9 cellular contexts compared by ENCODE assay signal in the genomic region with DNA sequence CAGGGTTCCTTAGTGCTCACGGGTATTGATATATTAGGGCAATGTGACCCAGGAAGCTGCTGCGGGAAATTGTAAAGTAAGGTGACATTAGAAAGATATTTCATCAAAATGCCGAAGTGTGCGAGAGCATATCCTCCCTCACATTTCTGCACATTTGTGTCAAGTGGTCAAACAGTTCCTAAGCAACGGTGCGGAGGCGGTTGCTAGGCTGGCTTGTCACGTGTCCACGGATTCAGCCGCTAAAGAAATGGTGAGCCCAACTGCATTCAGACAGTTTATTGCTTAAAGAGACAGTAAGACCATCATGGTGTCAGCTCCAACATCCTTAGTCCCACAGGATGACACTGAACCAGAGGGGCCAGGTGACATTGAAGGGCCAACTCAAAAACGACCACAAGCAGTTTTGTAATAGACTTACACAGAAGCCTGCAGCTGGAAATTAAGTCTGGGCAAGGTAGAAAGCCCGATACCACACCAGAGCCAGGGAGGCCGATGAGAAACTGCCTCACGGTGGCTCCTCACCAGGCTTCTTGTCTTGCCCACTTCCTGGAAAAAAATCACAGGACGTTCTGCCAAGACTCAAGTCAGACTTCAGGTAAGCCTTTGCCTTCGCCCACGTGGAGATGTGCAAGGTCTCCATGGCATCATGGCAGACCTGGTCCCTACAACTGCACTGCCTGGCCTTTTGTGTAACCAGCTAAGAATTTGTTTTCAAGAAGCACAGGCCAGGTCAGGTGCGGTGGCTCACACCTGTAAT. TPM values are rescaled to one million over a fixed set of nuclear protein-coding genes. Genes with fewer than 3 reads are reported as not detected.
DNase-seq lines count a peak whose midpoint lies in the region; ATAC-seq and TF ChIP-seq lines count a peak whose summit lies in the region.
"Had no signal": no experiment of that assay in that cellular context is flagged by ENCODE, and none has a peak within 500 bp of the region (broad histone marks: within the 10 kb centered on the region; RNA-seq: fewer than 3 reads in every experiment).

No MANE protein-coding gene starts in this region.

- no peak overlapping the region for H3K27ac Mint-ChIP-seq in H9
- H3K27ac Mint-ChIP-seq in immature natural killer cell = no peak overlapping the region
- H3K27ac Mint-ChIP-seq in stimulated activated memory B cell treated with anti-CD40 and anti-IgM and Interleukin-4, amounts not matched to agents 10 μg/mL and 1 μg/mL and 100 μg/mL, for 72 hours = no peak overlapping the region

- H2BK15ac ChIP-seq in H9 (ENCODE audit: low read depth, low read length) = no peak overlapping the region

- no peak overlapping the region for H3K27ac ChIP-seq in ACC112 (ENCODE audit: low read depth, low read length)
- no peak overlapping the region for H3K27ac ChIP-seq in H9 (ENCODE audit: insufficient read length, low read depth, low read length)
- H3K27ac ChIP-seq: VCaP had no signal

- H3K79me1 ChIP-seq in H9 (ENCODE audit: insufficient read depth, low read depth, low read length, poor library complexity, severe bottlenecking) = no peaks in the 10 kb centered on the region

- DNase-seq in H9 (no peak), RPMI7951 (ENCODE audit: low read depth) (peak; percentile 66), immature natural killer cell (peak; percentile 1 to 19 (median 4))

- peak overlapping the region; percentile 60 for H2AFZ ChIP-seq in ACC112 (ENCODE audit: low read length, unreplicated experiment)
- H2AFZ ChIP-seq in H9 (ENCODE audit: low read length) = no peak overlapping the region

- no peak overlapping the region for H3K4me2 ChIP-seq in H9 (ENCODE audit: insufficient read depth, insufficient read length, low read length)

- no peaks in the 10 kb centered on the region for H3K9me3 ChIP-seq in H9 (ENCODE audit: control insufficient read depth, low read depth, low read length)

- no peak overlapping the region for H2BK5ac ChIP-seq in H9 (ENCODE audit: insufficient read length, low read length)

- peaks cover 3 to 5% of the 10 kb centered on the region in 2 experiments for H3K4me1 Mint-ChIP-seq in H9
- H3K4me1 Mint-ChIP-seq in immature natural killer cell = no peaks in the 10 kb centered on the region
- no peaks in the 10 kb centered on the region for H3K4me1 Mint-ChIP-seq in stimulated activated memory B cell treated with anti-CD40 and anti-IgM and Interleukin-4, amounts not matched to agents 10 μg/mL and 1 μg/mL and 100 μg/mL, for 72 hours

- TF ChIP-seq CTCF in H9 (conservative IDR thresholded peaks at IDR 0.05) = no peak

- H3K27me3 Mint-ChIP-seq in H9 (ENCODE audit: low read depth) (peaks cover 3% of the 10 kb centered on the region; the same call in 1 of the 2 replicates), immature natural killer cell (ENCODE audit: low read depth in 3 of 3) (peaks cover 0 to under 1% (median 0%) of the 10 kb centered on the region in 3 donors)
- H3K27me3 Mint-ChIP-seq in stimulated activated memory B cell treated with anti-CD40 and anti-IgM and Interleukin-4, amounts not matched to agents 10 μg/mL and 1 μg/mL and 100 μg/mL, for 72 hours = no peaks in the 10 kb centered on the region

- no peak for ATAC-seq in HG03039 (IDR thresholded peaks at IDR 0.05; ENCODE audit: unreplicated experiment)
- ATAC-seq in GM18519 (IDR thresholded peaks at IDR 0.05; ENCODE audit: low FRiP score, unreplicated experiment) = no peak
- ATAC-seq in stimulated activated memory B cell treated with anti-CD40 and anti-IgM and Interleukin-4, amounts not matched to agents 10 μg/mL and 1 μg/mL and 100 μg/mL, for 72 hours = no peak
- no peak for ATAC-seq in HG02588 (IDR thresholded peaks at IDR 0.05; ENCODE audit: unreplicated experiment)

- no peak overlapping the region for H3K23ac ChIP-seq in H9 (ENCODE audit: insufficient read length, low read depth, low read length)

- no peak overlapping the region for H3K4ac ChIP-seq in H9 (ENCODE audit: low read depth, low read length)

- H3K4me3 Mint-ChIP-seq in H9 = no peak overlapping the region
- peak overlapping the region in 1 of 5 donors; percentile 20 for H3K4me3 Mint-ChIP-seq in immature natural killer cell
- no peak overlapping the region for H3K4me3 Mint-ChIP-seq in stimulated activated memory B cell treated with anti-CD40 and anti-IgM and Interleukin-4, amounts not matched to agents 10 μg/mL and 1 μg/mL and 100 μg/mL, for 72 hours

- H2BK20ac ChIP-seq in H9 (ENCODE audit: low read depth, low read length, poor library complexity, severe bottlenecking) = no peak overlapping the region

- no peak overlapping the region for H3K9ac ChIP-seq in H9 (ENCODE audit: extremely low read depth, insufficient read length, low read length)

- no peak overlapping the region for H3T11ph ChIP-seq in H9 (ENCODE audit: low read length)

- H3K9me3 Mint-ChIP-seq in H9 (peaks cover 36 to 47% of the 10 kb centered on the region in 2 experiments), immature natural killer cell (no peaks in the 10 kb centered on the region)
- no peaks in the 10 kb centered on the region for H3K9me3 Mint-ChIP-seq in stimulated activated memory B cell treated with anti-CD40 and anti-IgM and Interleukin-4, amounts not matched to agents 10 μg/mL and 1 μg/mL and 100 μg/mL, for 72 hours

- H3K79me2 ChIP-seq in ACC112 (ENCODE audit: control insufficient read depth, insufficient read depth, low read length, unreplicated experiment) (no peaks in the 10 kb centered on the region), H9 (ENCODE audit: insufficient read depth, low read length) (no peaks in the 10 kb centered on the region)

- no peak overlapping the region for H2BK120ac ChIP-seq in H9 (ENCODE audit: low read depth, low read length, poor library complexity, severe bottlenecking)

- H4K8ac ChIP-seq in H9 (replicated peaks; ENCODE audit: insufficient read length, low read depth, low read length) = no peak overlapping the region

- H3K14ac ChIP-seq in H9 (ENCODE audit: insufficient read depth, low read length) = no peak overlapping the region

- WGBS in H9 (ENCODE audit: extremely low coverage, insufficient read length, low lambda C conversion rate) = no CpG with 5 or more reads among the region's 18 CpGs

- no peak overlapping the region for H4K5ac ChIP-seq in H9 (ENCODE audit: insufficient read length, low read depth, low read length)

- H3K4me1 ChIP-seq in ACC112 (ENCODE audit: control insufficient read depth, insufficient read depth, low read length, unreplicated experiment) (peaks cover 12% of the 10 kb centered on the region), H9 (ENCODE audit: insufficient read depth, low read length) (no peaks in the 10 kb centered on the region)

- H3K56ac ChIP-seq in H9 (ENCODE audit: insufficient read length, low read depth, low read length) = no peak overlapping the region

- H3K27me3 ChIP-seq in ACC112 (ENCODE audit: insufficient read depth, low read length) = no peaks in the 10 kb centered on the region
- H3K27me3 ChIP-seq in H9 (ENCODE audit: insufficient read depth, low read length) = no peaks in the 10 kb centered on the region

- no peaks in the 10 kb centered on the region for H4K20me1 ChIP-seq in H9 (ENCODE audit: control insufficient read depth, insufficient read depth, insufficient read length)

- H3K4me3 ChIP-seq in ACC112 (ENCODE audit: low read depth, low read length) = peak overlapping the region; percentile 53

- H2AK5ac ChIP-seq in H9 (ENCODE audit: insufficient read length, low read length) = no peak overlapping the region

- H3K36me3 ChIP-seq in ACC112 (ENCODE audit: insufficient read depth, low read length) = no peaks in the 10 kb centered on the region

- peak overlapping the region; percentile 45 for H4K91ac ChIP-seq in H9 (ENCODE audit: insufficient read length, low read depth, low read length)

- H2BK12ac ChIP-seq in H9 (ENCODE audit: insufficient read length, low read depth, low read length) = no peak overlapping the region

- H3K36me3 Mint-ChIP-seq in H9 (ENCODE audit: insufficient read depth in 1 of 3, low read depth in 3 of 3) = peaks cover 0 to 5% (median 2%) of the 10 kb centered on the region in 3 experiments; a peak in 1 of 7 replicates
- H3K36me3 Mint-ChIP-seq in immature natural killer cell = no peaks in the 10 kb centered on the region
- no peaks in the 10 kb centered on the region for H3K36me3 Mint-ChIP-seq in stimulated activated memory B cell treated with anti-CD40 and anti-IgM and Interleukin-4, amounts not matched to agents 10 μg/mL and 1 μg/mL and 100 μg/mL, for 72 hours

- no peak overlapping the region for H3K18ac ChIP-seq in H9 (ENCODE audit: insufficient read length, low read depth, low read length)

- no peaks in the 10 kb centered on the region for H3K23me2 ChIP-seq in H9 (ENCODE audit: insufficient read length, low read depth, low read length, poor library complexity, severe bottlenecking)

RNA-seq across cellular contexts. Expression of a gene that starts 50.4 kb away (rescaled TPM):
- total RNA-seq in H9 (2021) = 150 and 153 TPM in 2 replicates
- 35.5 and 36.4 TPM in 2 replicates for total RNA-seq in RPMI7951 (2014; rRNA removed; shearing (Covaris generic))
- 100 to 1,000 TPM in 1 of 3 donors, 10 to 100 TPM in 2; 70.8 to 112 (median 96.5) TPM for polyA plus RNA-seq in immature natural killer cell
